1 cellular context compared by ENCODE assay signal in genomic region chr22:20495861-20496681, GRCh38.
TF ChIP-seq lines count a peak whose summit lies in the region.

No MANE protein-coding gene starts in this region.

TF ChIP-seq in K562, 482 proteins besides CTCF, POLR2A, EP300 and RAD21 (continued from another document and continues in another):
- peak; percentile 14; the same call in 1 of the 2 replicates for TF ChIP-seq CLOCK (CRISPR knock-in tag; IDR thresholded peaks at IDR 0.05; ENCODE audit: borderline replicate concordance)
- peak; percentile 63 for TF ChIP-seq CREB1 (IDR thresholded peaks at IDR 0.05)
- TF ChIP-seq CREB1 (CRISPR knock-in tag; IDR thresholded peaks at IDR 0.05): no peak
- no peak for TF ChIP-seq ID3 (CRISPR knock-in tag; IDR thresholded peaks at IDR 0.05)
- TF ChIP-seq ID3 (tag; IDR thresholded peaks at IDR 0.05): peak; percentile 98
- TF ChIP-seq TFE3 (CRISPR knock-in tag; IDR thresholded peaks at IDR 0.05): peak; percentile 85
- peak; percentile 100 for TF ChIP-seq HBP1 (CRISPR knock-in tag; IDR thresholded peaks at IDR 0.05)
- TF ChIP-seq STAT5A (IDR thresholded peaks at IDR 0.05; ENCODE audit: borderline replicate concordance, low read length): peak; percentile 45; the same call in 1 of the 2 replicates
- peak; percentile 95 to 99 for TF ChIP-seq E2F6 (IDR thresholded peaks at IDR 0.05; ENCODE audit: borderline replicate concordance in 1 of 2, extremely low read depth in 1 of 2, insufficient read depth in 1 of 2, insufficient read length in 1 of 2, low read depth in 1 of 2, low read length in 1 of 2, poor library complexity in 1 of 2, severe bottlenecking in 1 of 2)
- peak; percentile 94 for TF ChIP-seq ZNF76 (CRISPR knock-in tag; IDR thresholded peaks at IDR 0.05; ENCODE audit: borderline replicate concordance)
- TF ChIP-seq PCBP1 (IDR thresholded peaks at IDR 0.05; ENCODE audit: low read depth, low read length, poor library complexity, severe bottlenecking): peak; percentile 94
- no peak for TF ChIP-seq ZNF175 (CRISPR knock-in tag; IDR thresholded peaks at IDR 0.05; ENCODE audit: low read depth)
- 0 out of 2 replicates have a peak, but pooled peaks have one; percentile 61 for TF ChIP-seq ZNF75A (CRISPR knock-in tag; IDR thresholded peaks at IDR 0.05)
- peak; percentile 86 to 95 for TF ChIP-seq RCOR1 (IDR thresholded peaks at IDR 0.05; ENCODE audit: borderline replicate concordance in 1 of 2, low read depth in 2 of 2, low read length in 2 of 2)
- no peak for TF ChIP-seq MCM3 (IDR thresholded peaks at IDR 0.05)
- peak; percentile 94 to 99; a peak in 3 of 4 replicates for TF ChIP-seq UBTF (IDR thresholded peaks at IDR 0.05; ENCODE audit: borderline replicate concordance in 1 of 2, low read depth in 2 of 2, low read length in 2 of 2)
- peak; percentile 97 for TF ChIP-seq ERF (CRISPR knock-in tag; IDR thresholded peaks at IDR 0.05)
- peak; percentile 93 for TF ChIP-seq ZBTB17 (CRISPR knock-in tag; IDR thresholded peaks at IDR 0.05)
- TF ChIP-seq JUNB (CRISPR knock-in tag; conservative IDR thresholded peaks at IDR 0.05): peak; percentile 56
- peak; percentile 42; the same call in 1 of the 2 replicates for TF ChIP-seq ZNF23 (CRISPR knock-in tag; IDR thresholded peaks at IDR 0.05)
- no peak for TF ChIP-seq SAFB (IDR thresholded peaks at IDR 0.05; ENCODE audit: borderline replicate concordance, low read depth, low read length)
- peak; percentile 91; the same call in 1 of the 2 replicates for TF ChIP-seq ZNF253 (CRISPR knock-in tag; conservative IDR thresholded peaks at IDR 0.05)
- TF ChIP-seq CHAMP1 (IDR thresholded peaks at IDR 0.05): no peak
- peak; percentile 97 for TF ChIP-seq SAP30 (IDR thresholded peaks at IDR 0.05; ENCODE audit: borderline replicate concordance, insufficient read depth, low read depth, low read length, poor library complexity, severe bottlenecking)
- peak; percentile 91 for TF ChIP-seq PHTF2 (CRISPR knock-in tag; IDR thresholded peaks at IDR 0.05)
- peak; percentile 99 for TF ChIP-seq RBM39 (optimal IDR thresholded peaks at IDR 0.05; ENCODE audit: low read depth, low read length)
- TF ChIP-seq HMGN3 (IDR thresholded peaks at IDR 0.05; ENCODE audit: borderline replicate concordance, extremely low read depth, insufficient read length, low read depth, low read length): peak; percentile 97
- TF ChIP-seq ETS1 (conservative IDR thresholded peaks at IDR 0.05; ENCODE audit: control insufficient read depth, low read depth, low read length): peak; percentile 62
- TF ChIP-seq ZNF707 (CRISPR knock-in tag; conservative IDR thresholded peaks at IDR 0.05): peak; percentile 62; the same call in 1 of the 2 replicates
- TF ChIP-seq RBFOX2 (IDR thresholded peaks at IDR 0.05; ENCODE audit: low read depth, low read length): peak; percentile 80
- peak; percentile 38 for TF ChIP-seq RBM22 (IDR thresholded peaks at IDR 0.05; ENCODE audit: low read depth, low read length, poor library complexity, severe bottlenecking)
- peak; percentile 74 for TF ChIP-seq ZNF449 (CRISPR knock-in tag; IDR thresholded peaks at IDR 0.05)
- no peak for TF ChIP-seq NR2C1 (IDR thresholded peaks at IDR 0.05)
- TF ChIP-seq NR2C1 (tag; IDR thresholded peaks at IDR 0.05): peak; percentile 49; the same call in 1 of the 2 replicates
- peak; percentile 90 for TF ChIP-seq HMG20A (CRISPR knock-in tag; conservative IDR thresholded peaks at IDR 0.05)
- peak in 1 of 2 experiments; percentile 84; a peak in 2 of 4 replicates for TF ChIP-seq ZMIZ1 (IDR thresholded peaks at IDR 0.05; ENCODE audit: low read depth in 2 of 2, low read length in 2 of 2)
- no peak for TF ChIP-seq MTA3 (IDR thresholded peaks at IDR 0.05; ENCODE audit: borderline replicate concordance)
- TF ChIP-seq MYNN (IDR thresholded peaks at IDR 0.05): no peak
- no peak for TF ChIP-seq MYNN (CRISPR knock-in tag; IDR thresholded peaks at IDR 0.05)
- TF ChIP-seq GTF2E2 (tag; IDR thresholded peaks at IDR 0.05): no peak
- peak; percentile 100 for TF ChIP-seq ELF4 (CRISPR knock-in tag; IDR thresholded peaks at IDR 0.05)
- peak; percentile 64 for TF ChIP-seq ZNF445 (CRISPR knock-in tag; IDR thresholded peaks at IDR 0.05; ENCODE audit: low read depth)
- TF ChIP-seq CBFB (CRISPR knock-in tag; IDR thresholded peaks at IDR 0.05): no peak
- peak; percentile 98 for TF ChIP-seq CCNT2 (IDR thresholded peaks at IDR 0.05; ENCODE audit: borderline replicate concordance, extremely low read depth, insufficient read length, low read depth, low read length)
- peak; percentile 79; the same call in 1 of the 2 replicates for TF ChIP-seq ZNF79 (CRISPR knock-in tag; IDR thresholded peaks at IDR 0.05; ENCODE audit: low read depth)
- TF ChIP-seq FOXK1 (CRISPR knock-in tag; IDR thresholded peaks at IDR 0.05; ENCODE audit: borderline replicate concordance): no peak
